In genomic region chr3:15198686-15199085, GRCh38 we compare ENCODE assay signal across 17 cellular contexts.
"Had no signal": no experiment of that assay in that cellular context is flagged by ENCODE, and none has a peak within 500 bp of the region (broad histone marks: within the 10 kb centered on the region; RNA-seq: fewer than 3 reads in every experiment).

No MANE protein-coding gene starts in this region.

- H3K9me3 Mint-ChIP-seq: memory B cell, natural killer cell had no signal

- DNase-seq: dermis blood vessel endothelial cell; effector memory CD4-positive, alpha-beta T cell; foreskin keratinocyte; heart left ventricle; kidney; natural killer cell; occipital lobe; ovary; posterior cingulate gyrus; psoas muscle; right cardiac atrium; sigmoid colon; stimulated activated naive CD4-positive, alpha-beta T cell; upper lobe of left lung had no signal

- H3K4me3 Mint-ChIP-seq: memory B cell, natural killer cell had no signal

- H3K27ac Mint-ChIP-seq: memory B cell, natural killer cell had no signal

- ATAC-seq: foreskin keratinocyte, gastroesophageal sphincter, heart left ventricle, left lobe of liver, natural killer cell, psoas muscle, right cardiac atrium had no signal

- H3K36me3 Mint-ChIP-seq: memory B cell, natural killer cell had no signal

- H3K27me3 Mint-ChIP-seq: memory B cell had no signal
